ENCODE assay signal across 9 cellular contexts in genomic region chr1:214432247-214432646, GRCh38.
"Had no signal": no experiment of that assay in that cellular context is flagged by ENCODE, and none has a peak within 500 bp of the region (broad histone marks: within the 10 kb centered on the region; RNA-seq: fewer than 3 reads in every experiment).

No MANE protein-coding gene starts in this region.

- H3K4me2 ChIP-seq: GM23338, KMS-11 had no signal

- H3K4me3 ChIP-seq: GM23338 had no signal

- H3K27ac ChIP-seq: HL-60, KMS-11 had no signal

- H3K9ac ChIP-seq: KMS-11 had no signal

- H2AFZ ChIP-seq: GM23338 had no signal

- ATAC-seq: GM23338 had no signal

- H3K27ac Mint-ChIP-seq: GM23338, HFFc6 had no signal

- H3K9me3 Mint-ChIP-seq: H9, HFFc6 had no signal

- DNase-seq: H9, HCEC 1CT, HFFc6, KBM-7 had no signal

- H3K4me3 Mint-ChIP-seq: GM23338, H9, HFFc6 had no signal

- FAIRE-seq: H1, H54 had no signal
